ENCODE assay signal across 16 cellular contexts in the genomic region with DNA sequence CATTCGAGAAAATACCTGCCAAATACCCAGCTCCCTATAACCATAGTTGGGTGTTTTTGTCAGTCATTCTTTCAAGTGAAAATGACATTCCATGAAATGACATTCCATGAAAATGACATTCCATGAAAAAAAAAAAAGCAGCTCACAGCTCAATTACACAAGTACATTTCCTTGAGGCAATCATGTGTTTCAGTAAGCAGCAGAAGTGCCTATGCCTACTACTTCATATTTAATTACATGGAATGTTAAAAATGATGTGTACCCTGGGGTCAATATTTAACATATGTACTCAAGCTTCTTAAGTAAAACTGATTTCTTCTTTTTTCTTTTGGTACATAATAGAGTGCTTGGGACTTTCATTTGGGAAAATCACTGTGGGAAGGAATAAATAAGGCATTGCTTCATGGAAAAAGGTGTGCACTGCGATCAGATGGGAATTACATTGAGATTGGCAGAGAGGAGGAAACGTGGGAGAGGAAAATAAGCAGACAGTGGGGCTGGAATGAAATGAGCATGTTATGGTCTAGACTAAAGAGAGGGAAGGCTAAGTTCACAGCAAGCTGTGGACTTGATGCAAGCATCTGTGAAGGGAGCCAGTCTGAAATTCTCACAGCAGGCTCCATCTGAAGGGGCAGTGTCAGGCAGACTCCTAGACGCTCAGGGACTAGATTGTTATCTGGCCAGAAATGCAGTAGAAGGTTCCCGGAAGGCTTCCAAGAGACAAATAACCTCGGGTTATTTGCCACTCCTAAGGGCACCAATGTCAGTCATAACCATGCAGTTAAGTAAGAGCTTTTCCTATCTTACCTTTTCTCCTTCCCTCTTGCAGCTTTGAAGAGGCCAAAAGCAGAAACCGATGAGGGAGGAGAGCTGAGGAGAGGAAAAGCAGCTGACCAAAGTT.
DNase-seq lines count a peak whose midpoint lies in the region; ATAC-seq and TF ChIP-seq lines count a peak whose summit lies in the region.
"Had no signal": no experiment of that assay in that cellular context is flagged by ENCODE, and none has a peak within 500 bp of the region (broad histone marks: within the 10 kb centered on the region; RNA-seq: fewer than 3 reads in every experiment).

No MANE protein-coding gene starts in this region.

- peak; percentile 36 for DNase-seq in ACHN
- DNase-seq in HEK293T (ENCODE audit: extremely low spot score) = peak; percentile 40
- peak; percentile 16 for DNase-seq in astrocyte of the spinal cord (ENCODE audit: low read depth, low spot score)
- DNase-seq in left kidney (ENCODE audit: low read depth, low spot score) = peak; percentile 55
- no peak for DNase-seq in NCI-H446 (lab: John Stamatoyannopoulos, UW)
- DNase-seq: activated CD4-positive, alpha-beta memory T cell treated with anti-CD3 and anti-CD28 coated beads, Interleukin-2, amount 10 ng/mL, durations not matched to agents 7 days and 5 days; AML-193; DND-41; effector CD8-positive, alpha-beta T cell; GOT3; heart right ventricle; NCI-H2107; T1000 had no signal

- POLR2A ChIA-PET in HEK293T (lab: Yijun Ruan, JAX) = interaction anchor here (0.7 to 5.2 kb wide), 3 partner anchors 13 to 33 kb away, joined by 4 to 26 read pairs (median 23); partner anchors contain the start of gene RHOBTB3

- TF ChIP-seq CTCF in astrocyte of the spinal cord (IDR thresholded peaks at IDR 0.05; ENCODE audit: low read depth, low read length) = no peak

- CTCF ChIA-PET in HEK293T (lab: Yijun Ruan, JAX) = interaction anchor here (0.7 to 1.5 kb wide), 3 partner anchors 34 to 83 kb away, joined by 3 to 4 read pairs (median 3); no protein-coding TSS in a partner anchor

- in situ Hi-C loops in ACHN (cut with HindIII; ENCODE audit: low pct_ligation_motif_present, low pct_unique_long_range_greater_than_20kb, low sequenced_read_pairs) (no loop called here), astrocyte of the spinal cord (cut with HindIII; ENCODE audit: low sequenced_read_pairs) (no loop called here)

- no peak for ATAC-seq in GM21529 (IDR thresholded peaks at IDR 0.05; ENCODE audit: unreplicated experiment)
- no peak for ATAC-seq in GM19452 (IDR thresholded peaks at IDR 0.05; ENCODE audit: unreplicated experiment)
- no peak for ATAC-seq in HG02981 (IDR thresholded peaks at IDR 0.05; ENCODE audit: unreplicated experiment)
- ATAC-seq: heart right ventricle had no signal

- no peak overlapping the region for H3K4me3 ChIP-seq in astrocyte of the spinal cord (ENCODE audit: low read depth, low read length)
- H3K4me3 ChIP-seq: heart right ventricle had no signal

TF ChIP-seq in HEK293T, 16 proteins besides CTCF, POLR2A, EP300 and RAD21:
- no peak for TF ChIP-seq FOXK2 (IDR thresholded peaks at IDR 0.05)
- no peak for TF ChIP-seq ARNT (IDR thresholded peaks at IDR 0.05)
- TF ChIP-seq ELF4 (IDR thresholded peaks at IDR 0.05) = no peak
- no peak for TF ChIP-seq SUZ12 (IDR thresholded peaks at IDR 0.05)
- TF ChIP-seq FOXA1 (IDR thresholded peaks at IDR 0.05) = no peak
- no peak for TF ChIP-seq NFRKB (IDR thresholded peaks at IDR 0.05)

Comparison
In these comparisons a context has a peak if more than half of its experiments do, and no peak if none do; other contexts are left out.
1. DNase-seq: peak in ACHN (single experiment), HEK293T (single experiment), astrocyte of the spinal cord (single experiment) and left kidney (single experiment); none in NCI-H446 (0 of 2).